Comparison of ENCODE assay signal across 8 cellular contexts in genomic region chr10:63720072-63720537, GRCh38.
DNase-seq lines count a peak whose midpoint lies in the region; ATAC-seq, FAIRE-seq and TF ChIP-seq lines count a peak whose summit lies in the region.

No MANE protein-coding gene starts in this region.

- DNase-seq in AML-193 (lab: John Stamatoyannopoulos, UW) (peak; percentile 40 to 57), GM18507 (ENCODE audit: extremely low spot score, insufficient read length, low read depth) (no peak), HT1080 (ENCODE audit: low read depth) (peak; percentile 60), PC-9 (peak; percentile 53 to 65), amniotic epithelial cell (ENCODE audit: low read depth) (peak; percentile 44), iPS-NIHi7 (ENCODE audit: extremely low spot score) (peak; percentile 63)
- peak; percentile 33 to 53 for DNase-seq in stimulated activated CD4-positive, alpha-beta T cell treated with anti-CD3 and anti-CD28 coated beads, Interleukin-2, amount 100 ng/mL, for 24 hours

- POLR2A ChIA-PET in PC-9 (lab: Charles Lee; ENCODE audit: unreplicated experiment) = interaction anchor here (0.6 to 1.6 kb wide), 3 partner anchors 91 to 450 kb away, joined by 4 to 9 read pairs (median 4); no protein-coding TSS in a partner anchor

- FAIRE-seq in GM18507 (lab: Jason Lieb, UNC) = peak; percentile 72

- no TSS peak for BruUV-seq in PC-9 (replicated peaks; lab: Mats Ljungman, UMichigan)

- no peaks in the 10 kb centered on the region for H3K9me3 ChIP-seq in PC-9 (ENCODE audit: insufficient read depth, low read depth)

- H3K36me3 ChIP-seq in PC-9 (ENCODE audit: low read depth) = no peaks in the 10 kb centered on the region

- no peak overlapping the region for H3K4me2 ChIP-seq in PC-9

- H3K79me2 ChIP-seq in PC-9 (ENCODE audit: low read depth) = no peaks in the 10 kb centered on the region

- TF ChIP-seq CTCF in PC-9 (conservative IDR thresholded peaks at IDR 0.05) = peak; percentile 100

- no peaks in the 10 kb centered on the region for H3K9me2 ChIP-seq in PC-9 (ENCODE audit: insufficient read depth)

- no peak overlapping the region for H2AFZ ChIP-seq in PC-9

- ATAC-seq in GM19023 (IDR thresholded peaks at IDR 0.05; ENCODE audit: unreplicated experiment) = no peak

- H4K20me1 ChIP-seq in PC-9 (ENCODE audit: insufficient read depth) = no peaks in the 10 kb centered on the region

- no peaks in the 10 kb centered on the region for H3K27me3 ChIP-seq in PC-9 (ENCODE audit: insufficient read depth, low read depth)

- no peak overlapping the region for H3K4me3 ChIP-seq in PC-9

- CTCF ChIA-PET in PC-9 (lab: Charles Lee) = interaction anchor here (0.5 to 3.3 kb wide), 15 partner anchors 13 to 562 kb away, joined by 3 to 35 read pairs (median 4); no protein-coding TSS in a partner anchor

- intact Hi-C loops in PC-9 (cut with micrococcal nuclease; ENCODE audit: unreplicated experiment) = loop anchor here (1.0 kb wide), 3 partner anchors 91 to 554 kb away; no protein-coding TSS in a partner anchor

- no peak overlapping the region for H3K27ac ChIP-seq in PC-9

- no peaks in the 10 kb centered on the region for H3F3A ChIP-seq in PC-9 (ENCODE audit: insufficient read depth, low read depth)

- peaks cover 4% of the 10 kb centered on the region; the same call in 1 of the 2 replicates for H3K4me1 ChIP-seq in PC-9 (replicated peaks; ENCODE audit: insufficient read depth)
